Comparison of ENCODE assay signal across 25 cellular contexts in the genomic region with DNA sequence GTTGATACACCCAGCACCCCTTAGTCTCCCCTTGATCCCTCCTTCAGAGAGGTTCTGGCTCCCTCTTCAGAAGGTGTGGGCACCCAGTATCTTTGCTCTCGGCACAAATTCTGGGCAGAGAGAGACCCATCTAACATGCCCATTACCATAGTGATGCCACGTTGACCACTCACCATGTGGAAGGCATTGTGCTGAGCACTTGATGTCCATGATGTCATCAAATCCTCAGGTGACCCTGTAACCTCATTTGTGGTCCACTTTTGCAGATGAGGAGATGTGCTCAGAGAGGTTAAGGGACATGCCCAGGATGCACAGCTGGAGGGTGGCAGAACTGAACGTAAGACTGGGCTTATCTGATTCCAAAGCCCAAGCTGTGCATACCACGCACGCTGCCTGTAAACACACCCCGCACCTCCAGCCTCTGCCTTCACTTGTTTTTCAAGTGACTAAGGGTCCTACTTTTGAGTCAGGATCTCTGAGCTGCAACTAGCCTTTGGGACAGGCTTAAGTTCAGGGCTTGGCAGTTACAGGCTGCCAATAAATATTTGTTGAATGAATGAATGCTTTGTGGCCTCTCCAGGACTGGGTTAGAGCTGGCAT. TPM values are rescaled to one million over a fixed set of nuclear protein-coding genes. Genes with fewer than 3 reads are reported as not detected.
DNase-seq lines count a peak whose midpoint lies in the region; ATAC-seq and TF ChIP-seq lines count a peak whose summit lies in the region.
"Had no signal": no experiment of that assay in that cellular context is flagged by ENCODE, and none has a peak within 500 bp of the region (broad histone marks: within the 10 kb centered on the region; RNA-seq: fewer than 3 reads in every experiment).

No MANE protein-coding gene starts in this region.

- no peaks in the 10 kb centered on the region for H3K27me3 Mint-ChIP-seq in activated CD4-positive, alpha-beta memory T cell treated with anti-CD3 and anti-CD28 coated beads for 36 hours
- no peaks in the 10 kb centered on the region for H3K27me3 Mint-ChIP-seq in activated CD4-positive, alpha-beta memory T cell treated with anti-CD3 and anti-CD28 coated beads, Interleukin-2, amount 10 ng/mL, durations not matched to agents 7 days and 5 days
- no peaks in the 10 kb centered on the region for H3K27me3 Mint-ChIP-seq in activated T-helper 1 cell treated with anti-CD3 and anti-CD28 coated beads, Interleukin-12 subunit alpha, Interleukin-12 subunit beta, Interleukin-2, Interleukin-4 antibody, amounts not matched to agents 30 ng/mL and 10 ng/mL and 1 ng/mL, durations not matched to agents 14 hours and 24 hours and 36 hours (ENCODE audit: insufficient read depth)
- H3K27me3 Mint-ChIP-seq: activated CD4-positive, alpha-beta T cell treated with anti-CD3 and anti-CD28 coated beads for 36 hours had no signal

- ATAC-seq in foreskin keratinocyte (peak; percentile 10), HG03139 (IDR thresholded peaks at IDR 0.05; ENCODE audit: unreplicated experiment) (no peak)
- ATAC-seq: activated CD4-positive, alpha-beta T cell treated with anti-CD3 and anti-CD28 coated beads for 36 hours; activated CD8-positive, alpha-beta memory T cell treated with anti-CD3 and anti-CD28 coated beads, Interleukin-2, amount 10 ng/mL, durations not matched to agents 7 days and 5 days; right lobe of liver had no signal

- H3K9me3 Mint-ChIP-seq in activated CD4-positive, alpha-beta memory T cell treated with anti-CD3 and anti-CD28 coated beads for 36 hours, result no peaks in the 10 kb centered on the region
- no peaks in the 10 kb centered on the region for H3K9me3 Mint-ChIP-seq in activated CD4-positive, alpha-beta memory T cell treated with anti-CD3 and anti-CD28 coated beads, Interleukin-2, amount 10 ng/mL, durations not matched to agents 7 days and 5 days
- no peaks in the 10 kb centered on the region for H3K9me3 Mint-ChIP-seq in activated T-helper 1 cell treated with anti-CD3 and anti-CD28 coated beads, Interleukin-12 subunit alpha, Interleukin-12 subunit beta, Interleukin-2, Interleukin-4 antibody, amounts not matched to agents 30 ng/mL and 10 ng/mL and 1 ng/mL, durations not matched to agents 14 hours and 24 hours and 36 hours

- H3K4me1 ChIP-seq in foreskin keratinocyte, result peaks cover 6% of the 10 kb centered on the region
- H3K4me1 ChIP-seq: right lobe of liver had no signal

- no peak for TF ChIP-seq CTCF in foreskin keratinocyte (conservative IDR thresholded peaks at IDR 0.05)

- CTCF ChIA-PET in activated CD4-positive, alpha-beta memory T cell treated with anti-CD3 and anti-CD28 coated beads for 36 hours (lab: Charles Lee), result interaction anchor here (0.7 kb wide), 1 partner anchor 11 kb away, joined by 3 read pairs; no protein-coding TSS in a partner anchor
- CTCF ChIA-PET in activated CD4-positive, alpha-beta memory T cell treated with anti-CD3 and anti-CD28 coated beads, Interleukin-2, amount 10 ng/mL, durations not matched to agents 7 days and 5 days (lab: Charles Lee), result no interaction called here

- intact Hi-C loops in activated CD4-positive, alpha-beta memory T cell treated with anti-CD3 and anti-CD28 coated beads for 36 hours (cut with micrococcal nuclease), result no loop called here
- intact Hi-C loops in activated T-helper 1 cell treated with anti-CD3 and anti-CD28 coated beads, Interleukin-12 subunit alpha, Interleukin-12 subunit beta, Interleukin-2, Interleukin-4 antibody, amounts not matched to agents 30 ng/mL and 10 ng/mL and 1 ng/mL, durations not matched to agents 14 hours and 24 hours and 36 hours (cut with micrococcal nuclease), result no loop called here

- H3K27ac ChIP-seq in foreskin keratinocyte, result no peak overlapping the region
- H3K27ac ChIP-seq: BLaER1, HL-60, Peyer's patch, right lobe of liver, tibial nerve had no signal

- POLR2A ChIA-PET in activated CD4-positive, alpha-beta memory T cell treated with anti-CD3 and anti-CD28 coated beads for 36 hours (lab: Charles Lee), result no interaction called here
- POLR2A ChIA-PET in activated CD4-positive, alpha-beta memory T cell treated with anti-CD3 and anti-CD28 coated beads, Interleukin-2, amount 10 ng/mL, durations not matched to agents 7 days and 5 days (lab: Charles Lee), result no interaction called here

- no peak overlapping the region for H3K27ac Mint-ChIP-seq in activated CD4-positive, alpha-beta memory T cell treated with anti-CD3 and anti-CD28 coated beads for 36 hours
- H3K27ac Mint-ChIP-seq in activated CD4-positive, alpha-beta memory T cell treated with anti-CD3 and anti-CD28 coated beads, Interleukin-2, amount 10 ng/mL, durations not matched to agents 7 days and 5 days, result no peak overlapping the region
- H3K27ac Mint-ChIP-seq in activated T-helper 1 cell treated with anti-CD3 and anti-CD28 coated beads, Interleukin-12 subunit alpha, Interleukin-12 subunit beta, Interleukin-2, Interleukin-4 antibody, amounts not matched to agents 30 ng/mL and 10 ng/mL and 1 ng/mL, durations not matched to agents 14 hours and 24 hours and 36 hours, result no peak overlapping the region
- H3K27ac Mint-ChIP-seq: activated CD4-positive, alpha-beta T cell treated with anti-CD3 and anti-CD28 coated beads for 36 hours; activated CD8-positive, alpha-beta memory T cell treated with anti-CD3 and anti-CD28 coated beads, Interleukin-2, amount 10 ng/mL, durations not matched to agents 7 days and 5 days had no signal

- no peak overlapping the region for H3K4me3 Mint-ChIP-seq in activated CD4-positive, alpha-beta memory T cell treated with anti-CD3 and anti-CD28 coated beads for 36 hours
- no peak overlapping the region for H3K4me3 Mint-ChIP-seq in activated CD4-positive, alpha-beta memory T cell treated with anti-CD3 and anti-CD28 coated beads, Interleukin-2, amount 10 ng/mL, durations not matched to agents 7 days and 5 days
- no peak overlapping the region for H3K4me3 Mint-ChIP-seq in activated T-helper 1 cell treated with anti-CD3 and anti-CD28 coated beads, Interleukin-12 subunit alpha, Interleukin-12 subunit beta, Interleukin-2, Interleukin-4 antibody, amounts not matched to agents 30 ng/mL and 10 ng/mL and 1 ng/mL, durations not matched to agents 14 hours and 24 hours and 36 hours
- H3K4me3 Mint-ChIP-seq: activated CD4-positive, alpha-beta T cell treated with anti-CD3 and anti-CD28 coated beads for 36 hours; activated CD8-positive, alpha-beta memory T cell treated with anti-CD3 and anti-CD28 coated beads, Interleukin-2, amount 10 ng/mL, durations not matched to agents 7 days and 5 days had no signal

- no peaks in the 10 kb centered on the region for H3K27me3 ChIP-seq in foreskin keratinocyte
- H3K27me3 ChIP-seq: BLaER1, Peyer's patch, right lobe of liver, tibial nerve had no signal

- no peaks in the 10 kb centered on the region for H3K36me3 Mint-ChIP-seq in activated CD4-positive, alpha-beta memory T cell treated with anti-CD3 and anti-CD28 coated beads for 36 hours
- no peaks in the 10 kb centered on the region for H3K36me3 Mint-ChIP-seq in activated CD4-positive, alpha-beta memory T cell treated with anti-CD3 and anti-CD28 coated beads, Interleukin-2, amount 10 ng/mL, durations not matched to agents 7 days and 5 days (ENCODE audit: low read depth)
- H3K36me3 Mint-ChIP-seq in activated T-helper 1 cell treated with anti-CD3 and anti-CD28 coated beads, Interleukin-12 subunit alpha, Interleukin-12 subunit beta, Interleukin-2, Interleukin-4 antibody, amounts not matched to agents 30 ng/mL and 10 ng/mL and 1 ng/mL, durations not matched to agents 14 hours and 24 hours and 36 hours (ENCODE audit: low read depth), result no peaks in the 10 kb centered on the region
- H3K36me3 Mint-ChIP-seq: activated CD8-positive, alpha-beta memory T cell treated with anti-CD3 and anti-CD28 coated beads, Interleukin-2, amount 10 ng/mL, durations not matched to agents 7 days and 5 days had no signal

- peak; percentile 4 for DNase-seq in activated CD4-positive, alpha-beta memory T cell treated with anti-CD3 and anti-CD28 coated beads for 36 hours
- no peak for DNase-seq in activated CD4-positive, alpha-beta memory T cell treated with anti-CD3 and anti-CD28 coated beads, Interleukin-2, amount 10 ng/mL, durations not matched to agents 7 days and 5 days
- DNase-seq in T1000 (lab: John Stamatoyannopoulos, UW) (peak; percentile 30), foreskin keratinocyte (peak; percentile 46 to 77), stromal cell of bone marrow (ENCODE audit: low read depth) (peak; percentile 20), T-helper 9 cell (no peak)
- DNase-seq in activated T-helper 1 cell treated with anti-CD3 and anti-CD28 coated beads, Interleukin-12 subunit alpha, Interleukin-12 subunit beta, Interleukin-2, Interleukin-4 antibody, amounts not matched to agents 30 ng/mL and 10 ng/mL and 1 ng/mL, durations not matched to agents 14 hours and 24 hours and 36 hours (ENCODE audit: low spot score), result no peak
- DNase-seq: activated CD4-positive, alpha-beta T cell treated with anti-CD3 and anti-CD28 coated beads for 36 hours; activated CD8-positive, alpha-beta memory T cell treated with anti-CD3 and anti-CD28 coated beads, Interleukin-2, amount 10 ng/mL, durations not matched to agents 7 days and 5 days; activated gamma-delta T cell treated with Interleukin-2 at 50 U/mL for 16 hours; amniotic stem cell; effector CD8-positive, alpha-beta T cell; GDM1; H7; NCI-H2029; NCI-H446; SK-N-SH; stimulated activated naive CD4-positive, alpha-beta T cell had no signal

- no peaks in the 10 kb centered on the region for H3K4me1 Mint-ChIP-seq in activated CD4-positive, alpha-beta memory T cell treated with anti-CD3 and anti-CD28 coated beads for 36 hours (ENCODE audit: low read depth)
- H3K4me1 Mint-ChIP-seq in activated CD4-positive, alpha-beta memory T cell treated with anti-CD3 and anti-CD28 coated beads, Interleukin-2, amount 10 ng/mL, durations not matched to agents 7 days and 5 days, result no peaks in the 10 kb centered on the region
- no peaks in the 10 kb centered on the region for H3K4me1 Mint-ChIP-seq in activated T-helper 1 cell treated with anti-CD3 and anti-CD28 coated beads, Interleukin-12 subunit alpha, Interleukin-12 subunit beta, Interleukin-2, Interleukin-4 antibody, amounts not matched to agents 30 ng/mL and 10 ng/mL and 1 ng/mL, durations not matched to agents 14 hours and 24 hours and 36 hours (ENCODE audit: low read depth)
- H3K4me1 Mint-ChIP-seq: activated CD4-positive, alpha-beta T cell treated with anti-CD3 and anti-CD28 coated beads for 36 hours; activated CD8-positive, alpha-beta memory T cell treated with anti-CD3 and anti-CD28 coated beads, Interleukin-2, amount 10 ng/mL, durations not matched to agents 7 days and 5 days had no signal

RNA-seq across cellular contexts. Expression of gene HTRA3, which starts 55.2 kb away (rescaled TPM):
- not detected for total RNA-seq in activated CD4-positive, alpha-beta memory T cell treated with anti-CD3 and anti-CD28 coated beads for 36 hours
- not detected for total RNA-seq in activated CD4-positive, alpha-beta memory T cell treated with anti-CD3 and anti-CD28 coated beads, Interleukin-2, amount 10 ng/mL, durations not matched to agents 7 days and 5 days
- total RNA-seq in foreskin keratinocyte, result not detected in 2 replicates
- not detected in 2 replicates for polyA plus RNA-seq in foreskin keratinocyte
- not detected in 2 replicates for total RNA-seq in activated T-helper 1 cell treated with anti-CD3 and anti-CD28 coated beads, Interleukin-12 subunit alpha, Interleukin-12 subunit beta, Interleukin-2, Interleukin-4 antibody, amounts not matched to agents 30 ng/mL and 10 ng/mL and 1 ng/mL, durations not matched to agents 14 hours and 24 hours and 36 hours
- total RNA-seq: A172; activated CD4-positive, alpha-beta T cell treated with anti-CD3 and anti-CD28 coated beads for 36 hours; activated CD8-positive, alpha-beta memory T cell treated with anti-CD3 and anti-CD28 coated beads, Interleukin-2, amount 10 ng/mL, durations not matched to agents 7 days and 5 days had no signal

Comparison
In these comparisons a context has a peak if more than half of its experiments do, and no peak if none do; other contexts are left out.
1. DNase-seq: peak in activated CD4-positive, alpha-beta memory T cell treated with anti-CD3 and anti-CD28 coated beads for 36 hours (single experiment), T1000 (single experiment), foreskin keratinocyte (2 of 2) and stromal cell of bone marrow (single experiment); none in activated CD4-positive, alpha-beta memory T cell treated with anti-CD3 and anti-CD28 coated beads, Interleukin-2, amount 10 ng/mL, durations not matched to agents 7 days and 5 days (single experiment), activated T-helper 1 cell treated with anti-CD3 and anti-CD28 coated beads, Interleukin-12 subunit alpha, Interleukin-12 subunit beta, Interleukin-2, Interleukin-4 antibody, amounts not matched to agents 30 ng/mL and 10 ng/mL and 1 ng/mL, durations not matched to agents 14 hours and 24 hours and 36 hours (single experiment) and T-helper 9 cell (single experiment).